Comparison of ENCODE assay signal across 25 cellular contexts in the genomic region with DNA sequence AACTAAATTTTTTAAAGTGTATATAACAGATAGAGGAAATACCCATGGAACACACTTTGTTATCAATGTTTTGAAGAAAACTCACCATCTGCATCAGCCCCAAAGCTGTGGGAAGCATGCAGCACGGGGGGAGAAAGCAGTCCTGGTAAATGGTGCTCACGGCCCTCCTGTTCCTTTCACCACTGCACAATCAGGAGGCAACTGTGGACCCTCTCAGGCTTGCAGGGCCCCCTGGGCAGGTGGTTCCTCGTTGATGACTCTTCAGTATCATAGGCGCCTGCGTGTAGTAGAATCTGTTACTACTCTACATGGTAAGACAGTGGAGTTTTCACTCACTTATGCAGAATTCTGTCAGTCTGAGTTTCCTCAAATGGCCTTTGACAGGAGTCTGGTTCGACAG. TPM values are rescaled to one million over a fixed set of nuclear protein-coding genes. Genes with fewer than 3 reads are reported as not detected.
"Had no signal": no experiment of that assay in that cellular context is flagged by ENCODE, and none has a peak within 500 bp of the region (broad histone marks: within the 10 kb centered on the region; RNA-seq: fewer than 3 reads in every experiment).

No MANE protein-coding gene starts in this region.

- H3K27ac ChIP-seq: body of pancreas, esophagus muscularis mucosa, foreskin keratinocyte, heart left ventricle, left ventricle myocardium inferior, right lobe of liver, skin epidermis, testis, transverse colon had no signal

- H3K27me3 ChIP-seq: body of pancreas, esophagus muscularis mucosa, heart left ventricle, right lobe of liver, testis, transverse colon had no signal

- H3K36me3 Mint-ChIP-seq: activated naive CD4-positive, alpha-beta T cell treated with anti-CD3 and anti-CD28 coated beads, Interleukin-2, amount 50 U/mL, for 72 hours had no signal

- H3K36me3 ChIP-seq: esophagus muscularis mucosa, heart left ventricle, left ventricle myocardium inferior, right lobe of liver, transverse colon had no signal

- H3K4me1 ChIP-seq: foreskin keratinocyte, right lobe of liver, testis had no signal

- DNase-seq: activated CD4-positive, alpha-beta memory T cell treated with anti-CD3 and anti-CD28 coated beads, Interleukin-2, amount 10 ng/mL, durations not matched to agents 7 days and 5 days; activated CD4-positive, alpha-beta T cell treated with anti-CD3 and anti-CD28 coated beads for 1 hour; activated CD4-positive, alpha-beta T cell treated with anti-CD3 and anti-CD28 coated beads, Interleukin-2, amount 10 ng/mL, durations not matched to agents 7 days and 5 days; activated CD8-positive, alpha-beta memory T cell treated with anti-CD3 and anti-CD28 coated beads, Interleukin-2, amount 50 U/mL, for 48 hours; activated naive CD4-positive, alpha-beta T cell; aorta; body of pancreas; foreskin keratinocyte; heart left ventricle; immature natural killer cell; left ventricle myocardium inferior; stimulated activated CD4-positive, alpha-beta T cell treated with anti-CD3 and anti-CD28 coated beads, Interleukin-4, amount 100 ng/mL, for 4 hours; stimulated activated naive B cell treated with anti-CD40 and anti-IgM and Interleukin-4, amounts not matched to agents 10 μg/mL and 1 μg/mL and 100 μg/mL, for 72 hours; T-helper 2 cell; testis; transverse colon had no signal

- H3K4me1 Mint-ChIP-seq: activated CD4-positive, alpha-beta memory T cell treated with anti-CD3 and anti-CD28 coated beads, Interleukin-2, amount 10 ng/mL, durations not matched to agents 7 days and 5 days had no signal

- H3K9me3 Mint-ChIP-seq: activated CD4-positive, alpha-beta memory T cell treated with anti-CD3 and anti-CD28 coated beads, Interleukin-2, amount 10 ng/mL, durations not matched to agents 7 days and 5 days; activated CD4-positive, alpha-beta T cell treated with anti-CD3 and anti-CD28 coated beads, Interleukin-2, amount 10 ng/mL, durations not matched to agents 7 days and 5 days; nephron had no signal

- H3K4me3 ChIP-seq: body of pancreas, esophagus muscularis mucosa, heart left ventricle, left ventricle myocardium inferior, right lobe of liver, skin epidermis, testis, transverse colon had no signal

- ATAC-seq: activated naive CD4-positive, alpha-beta T cell treated with anti-CD3 and anti-CD28 coated beads, Interleukin-2, amount 50 U/mL, for 72 hours; body of pancreas; foreskin keratinocyte; heart left ventricle; right lobe of liver; stimulated activated naive B cell treated with anti-CD40 and anti-IgM and Interleukin-4, amounts not matched to agents 10 μg/mL and 1 μg/mL and 100 μg/mL, for 72 hours had no signal

- H3K4me3 Mint-ChIP-seq: activated CD4-positive, alpha-beta memory T cell treated with anti-CD3 and anti-CD28 coated beads, Interleukin-2, amount 10 ng/mL, durations not matched to agents 7 days and 5 days; activated CD4-positive, alpha-beta T cell treated with anti-CD3 and anti-CD28 coated beads, Interleukin-2, amount 10 ng/mL, durations not matched to agents 7 days and 5 days; immature natural killer cell; nephron; stimulated activated naive B cell treated with anti-CD40 and anti-IgM and Interleukin-4, amounts not matched to agents 10 μg/mL and 1 μg/mL and 100 μg/mL, for 72 hours had no signal

- H3K27ac Mint-ChIP-seq: activated CD4-positive, alpha-beta memory T cell treated with anti-CD3 and anti-CD28 coated beads, Interleukin-2, amount 10 ng/mL, durations not matched to agents 7 days and 5 days; activated CD4-positive, alpha-beta T cell treated with anti-CD3 and anti-CD28 coated beads, Interleukin-2, amount 10 ng/mL, durations not matched to agents 7 days and 5 days; activated naive CD4-positive, alpha-beta T cell treated with anti-CD3 and anti-CD28 coated beads, Interleukin-2, amount 50 U/mL, for 72 hours; immature natural killer cell; nephron; progenitor cell of endocrine pancreas; stimulated activated naive B cell treated with anti-CD40 and anti-IgM and Interleukin-4, amounts not matched to agents 10 μg/mL and 1 μg/mL and 100 μg/mL, for 72 hours had no signal

RNA-seq across cellular contexts. Expression of a gene that starts 4.9 kb away (rescaled TPM):
- total RNA-seq: activated CD4-positive, alpha-beta memory T cell treated with anti-CD3 and anti-CD28 coated beads, Interleukin-2, amount 10 ng/mL, durations not matched to agents 7 days and 5 days; activated CD4-positive, alpha-beta T cell treated with anti-CD3 and anti-CD28 coated beads, Interleukin-2, amount 10 ng/mL, durations not matched to agents 7 days and 5 days; esophagus muscularis mucosa; foreskin keratinocyte; heart left ventricle; kidney epithelial cell; left ventricle myocardium inferior; lung microvascular endothelial cell; osteoblast; transverse colon had no signal
